In genomic region chr6:44077201-44077946, GRCh38 we compare ENCODE assay signal across 22 cellular contexts. TPM values are rescaled to one million over a fixed set of nuclear protein-coding genes. Genes with fewer than 3 reads are reported as not detected.
DNase-seq lines count a peak whose midpoint lies in the region; ATAC-seq and TF ChIP-seq lines count a peak whose summit lies in the region.
"Had no signal": no experiment of that assay in that cellular context is flagged by ENCODE, and none has a peak within 500 bp of the region (broad histone marks: within the 10 kb centered on the region; RNA-seq: fewer than 3 reads in every experiment).

No MANE protein-coding gene starts in this region.

- no TSS peak for BruUV-seq in A673 (replicated peaks; lab: Mats Ljungman, UMichigan)

- no peaks in the 10 kb centered on the region for H3K36me3 ChIP-seq in A673 (ENCODE audit: insufficient read depth, low read length, poor library complexity, severe bottlenecking)
- H3K36me3 ChIP-seq: thoracic aorta had no signal

- POLR2A ChIA-PET in A673 (lab: Charles Lee; ENCODE audit: low non-redundant PET) (no interaction called here), WTC11 (lab: Charles Lee) (no interaction called here)

- intact Hi-C loops in A673 (cut with micrococcal nuclease; ENCODE audit: unreplicated experiment): no loop called here

- H3K4me3 Mint-ChIP-seq in WTC11: peak overlapping the region; percentile 29; the same call in 1 of the 2 replicates
- peak overlapping the region; percentile 18 for H3K4me3 Mint-ChIP-seq in mesothelial cell of epicardium
- H3K4me3 Mint-ChIP-seq: activated naive CD4-positive, alpha-beta T cell treated with anti-CD3 and anti-CD28 coated beads for 36 hours; CD4-positive, CD25-positive, alpha-beta regulatory T cell; stimulated activated naive B cell treated with anti-CD40 and anti-IgM and Interleukin-4, amounts not matched to agents 10 μg/mL and 1 μg/mL and 100 μg/mL, for 72 hours had no signal

- no peak overlapping the region for H3K4me3 ChIP-seq in A673 (ENCODE audit: low read depth, low read length, poor library complexity, severe bottlenecking)
- peak overlapping the region; percentile 94 for H3K4me3 ChIP-seq in GM12865 (ENCODE audit: low read depth, low read length)

- H3K4me1 Mint-ChIP-seq in WTC11 (peaks cover 42% of the 10 kb centered on the region), mesothelial cell of epicardium (peaks cover 53% of the 10 kb centered on the region)

- H3K36me3 Mint-ChIP-seq in WTC11: no peaks in the 10 kb centered on the region
- H3K36me3 Mint-ChIP-seq in mesothelial cell of epicardium: no peaks in the 10 kb centered on the region
- H3K36me3 Mint-ChIP-seq: CD4-positive, CD25-positive, alpha-beta regulatory T cell; stimulated activated naive B cell treated with anti-CD40 and anti-IgM and Interleukin-4, amounts not matched to agents 10 μg/mL and 1 μg/mL and 100 μg/mL, for 72 hours had no signal

- CTCF ChIA-PET in A673 (lab: Charles Lee) (no interaction called here), WTC11 (lab: Charles Lee) (interaction anchor here (2.2 to 6.6 kb wide), 6 partner anchors 14 to 409 kb away, joined by 21 to 96 read pairs (median 50); partner anchors contain the start of gene VEGFA)

- peak overlapping the region; percentile 57 for H3K27ac ChIP-seq in A673 (ENCODE audit: low read depth, low read length, poor library complexity, severe bottlenecking)
- H3K27ac ChIP-seq: thoracic aorta had no signal

- TF ChIP-seq CTCF in A673 (conservative IDR thresholded peaks at IDR 0.05; ENCODE audit: low read depth, low read length): no peak
- no peak for TF ChIP-seq CTCF in GM12865 (IDR thresholded peaks at IDR 0.05; ENCODE audit: insufficient read depth, low read depth, low read length, missing control alignments)
- TF ChIP-seq CTCF in WTC11 (IDR thresholded peaks at IDR 0.05): no peak
- TF ChIP-seq CTCF in mesothelial cell of epicardium (IDR thresholded peaks at IDR 0.05; ENCODE audit: unreplicated experiment): no peak

- no peaks in the 10 kb centered on the region for H3K27me3 ChIP-seq in A673 (replicated peaks; ENCODE audit: insufficient read depth, low read depth, low read length, poor library complexity)

- H3K27ac Mint-ChIP-seq in WTC11 (peak overlapping the region; percentile 77; the same call in 1 of the 2 replicates), mesothelial cell of epicardium (no peak overlapping the region)
- H3K27ac Mint-ChIP-seq: activated naive CD4-positive, alpha-beta T cell treated with anti-CD3 and anti-CD28 coated beads for 36 hours; CD4-positive, CD25-positive, alpha-beta regulatory T cell; progenitor cell of endocrine pancreas; stimulated activated naive B cell treated with anti-CD40 and anti-IgM and Interleukin-4, amounts not matched to agents 10 μg/mL and 1 μg/mL and 100 μg/mL, for 72 hours had no signal

- no peaks in the 10 kb centered on the region for H3K9me3 ChIP-seq in A673 (ENCODE audit: low read depth, low read length, poor library complexity, severe bottlenecking)
- H3K9me3 ChIP-seq: thoracic aorta had no signal

- H3K27me3 Mint-ChIP-seq in WTC11 (ENCODE audit: low read depth): no peaks in the 10 kb centered on the region
- peaks cover 3% of the 10 kb centered on the region for H3K27me3 Mint-ChIP-seq in mesothelial cell of epicardium (ENCODE audit: low read depth)

- peaks cover 44% of the 10 kb centered on the region for H3K4me1 ChIP-seq in A673 (ENCODE audit: insufficient read depth, low read length, poor library complexity, severe bottlenecking)

- DNase-seq in A673 (ENCODE audit: low spot score): no peak
- no peak for DNase-seq in GM12865 (ENCODE audit: low read depth)
- DNase-seq in WTC11 (ENCODE audit: low spot score): no peak
- DNase-seq in mesothelial cell of epicardium (ENCODE audit: low spot score in 2 of 2, unreplicated experiment in 2 of 2): no peak
- DNase-seq in NCI-H1930 (lab: John Stamatoyannopoulos, UW): no peak
- DNase-seq in NCI-H187 treated with DMSO at 0.1 percent for 48 hours (lab: John Stamatoyannopoulos, UW): no peak
- no peak for DNase-seq in NCI-H82 (lab: John Stamatoyannopoulos, UW)
- DNase-seq: activated CD4-positive, alpha-beta T cell treated with anti-CD3 and anti-CD28 coated beads for 1 hour; activated naive CD4-positive, alpha-beta T cell treated with anti-CD3 and anti-CD28 coated beads for 36 hours; activated T-cell treated with anti-CD3 and anti-CD28 coated beads, Interleukin-2, amount 50 U/mL, for 48 hours; amniotic stem cell; CD4-positive, CD25-positive, alpha-beta regulatory T cell; central memory CD4-positive, alpha-beta T cell; GDM1; NCI-H1417; NCI-H526 treated with DMSO at 0.1 percent for 48 hours; SHP77; stimulated activated CD4-positive, alpha-beta T cell treated with anti-CD3 and anti-CD28 coated beads, Interleukin-1b, Interleukin-23, amount 100 ng/mL, for 48 hours; stimulated activated naive B cell treated with anti-CD40 and anti-IgM and Interleukin-4, amounts not matched to agents 10 μg/mL and 1 μg/mL and 100 μg/mL, for 72 hours had no signal

- no peak for ATAC-seq in WTC11
- ATAC-seq in GM18511 (IDR thresholded peaks at IDR 0.05; ENCODE audit: unreplicated experiment): no peak
- ATAC-seq: stimulated activated naive B cell treated with anti-CD40 and anti-IgM and Interleukin-4, amounts not matched to agents 10 μg/mL and 1 μg/mL and 100 μg/mL, for 72 hours had no signal

- H3K9me3 Mint-ChIP-seq in WTC11 (no peaks in the 10 kb centered on the region), mesothelial cell of epicardium (no peaks in the 10 kb centered on the region)
- H3K9me3 Mint-ChIP-seq: activated naive CD4-positive, alpha-beta T cell treated with anti-CD3 and anti-CD28 coated beads for 36 hours; CD4-positive, CD25-positive, alpha-beta regulatory T cell; stimulated activated naive B cell treated with anti-CD40 and anti-IgM and Interleukin-4, amounts not matched to agents 10 μg/mL and 1 μg/mL and 100 μg/mL, for 72 hours had no signal

TF ChIP-seq in WTC11, 78 proteins besides CTCF, POLR2A, EP300 and RAD21 (continues in another document):
- TF ChIP-seq ZNF671 (CRISPR knock-in tag; IDR thresholded peaks at IDR 0.05) (no peak), ATF2 (CRISPR knock-in tag; IDR thresholded peaks at IDR 0.05; ENCODE audit: borderline replicate concordance, low read depth) (no peak), CDX4 (CRISPR knock-in tag; IDR thresholded peaks at IDR 0.05; ENCODE audit: borderline replicate concordance) (no peak), ZNF263 (CRISPR knock-in tag; IDR thresholded peaks at IDR 0.05; ENCODE audit: low read depth) (no peak), NR1H2 (CRISPR knock-in tag; IDR thresholded peaks at IDR 0.05) (no peak), NFE2L1 (CRISPR knock-in tag; IDR thresholded peaks at IDR 0.05) (no peak), STAT6 (CRISPR knock-in tag; conservative IDR thresholded peaks at IDR 0.05; ENCODE audit: low read depth) (no peak), SMAD4 (CRISPR knock-in tag; IDR thresholded peaks at IDR 0.05) (no peak), CREM (CRISPR knock-in tag; IDR thresholded peaks at IDR 0.05) (no peak), ZNF232 (CRISPR knock-in tag; IDR thresholded peaks at IDR 0.05) (no peak), TEAD4 (CRISPR knock-in tag; IDR thresholded peaks at IDR 0.05) (no peak), RELA (CRISPR knock-in tag; IDR thresholded peaks at IDR 0.05; ENCODE audit: borderline replicate concordance) (no peak), NR2C2 (CRISPR knock-in tag; IDR thresholded peaks at IDR 0.05) (no peak)

RNA-seq across cellular contexts. Expression of gene MRPL14, which starts 49.9 kb away (rescaled TPM):
- total RNA-seq in A673 (2021) (78.8 and 80.4 TPM in 2 replicates), WTC11 (2021) (70.0 to 74.2 TPM (median 74.2 TPM) in 3 replicates), mesothelial cell of epicardium (46.9 to 50.9 TPM (median 49.5 TPM) in 3 replicates)

RNA-seq across cellular contexts. Expression of gene TMEM63B, which starts 50.0 kb away (rescaled TPM):
- total RNA-seq in A673 (2021) (32.0 and 34.2 TPM in 2 replicates), WTC11 (2021) (72.8 to 75.2 TPM (median 74.0 TPM) in 3 replicates), mesothelial cell of epicardium (44.7 to 54.9 TPM (median 49.3 TPM) in 3 replicates)
